6 cellular contexts compared by ENCODE assay signal in genomic region chr16:1941924-1942809, GRCh38. TPM values are rescaled to one million over a fixed set of nuclear protein-coding genes. Genes with fewer than 3 reads are reported as not detected.
DNase-seq lines count a peak whose midpoint lies in the region; ATAC-seq, FAIRE-seq and TF ChIP-seq lines count a peak whose summit lies in the region.

No MANE protein-coding gene starts in this region.

- no peaks in the 10 kb centered on the region for H3K4me1 ChIP-seq in MM.1S (ENCODE audit: low read length)
- peaks cover 16% of the 10 kb centered on the region for H3K4me1 ChIP-seq in colonic mucosa
- peaks cover 0 to 25% (median 18%) of the 10 kb centered on the region in 3 donors for H3K4me1 ChIP-seq in pancreas

- H3K79me2 ChIP-seq in MM.1S (ENCODE audit: low read length), result peaks cover 4% of the 10 kb centered on the region

- H3K27ac ChIP-seq in MM.1S (ENCODE audit: low read length) (no peak overlapping the region), colonic mucosa (peak overlapping the region; percentile 76), pancreas (peak overlapping the region; percentile 76 to 90 (median 86))

- DNase-seq in MM.1S, result no peak
- peak; percentile 50 for DNase-seq in colonic mucosa
- peak in 5 of 6 donors; percentile 66 to 84 (median 72) for DNase-seq in pancreas
- no peak for DNase-seq in DMS114 treated with DMSO at 0.1 percent for 48 hours (lab: John Stamatoyannopoulos, UW; ENCODE audit: unreplicated experiment)
- DNase-seq in stimulated activated CD4-positive, alpha-beta T cell treated with anti-CD3 and anti-CD28 coated beads, Interleukin-12 subunit alpha, Interleukin-12 subunit beta, amount 100 ng/mL, for 4 hours, result no peak

- peaks cover 3% of the 10 kb centered on the region; the same call in 1 of the 2 replicates for H3K36me3 ChIP-seq in MM.1S (replicated peaks; ENCODE audit: insufficient read depth, low read length)
- peaks cover 4% of the 10 kb centered on the region for H3K36me3 ChIP-seq in colonic mucosa
- peaks cover 0 to 22% (median 7%) of the 10 kb centered on the region in 3 donors for H3K36me3 ChIP-seq in pancreas

- no peaks in the 10 kb centered on the region for H3F3A ChIP-seq in MM.1S (ENCODE audit: insufficient read depth, low read length)

- intact Hi-C loops in colonic mucosa (cut with DNase I), result no loop called here
- intact Hi-C loops in pancreas (cut with DNase I), result no loop called here

- H3K9me3 ChIP-seq in MM.1S (replicated peaks; ENCODE audit: insufficient read depth, low read length) (no peaks in the 10 kb centered on the region), colonic mucosa (no peaks in the 10 kb centered on the region), pancreas (no peaks in the 10 kb centered on the region)

- no peaks in the 10 kb centered on the region for H4K20me1 ChIP-seq in MM.1S (ENCODE audit: insufficient read depth, low read length)

- TF ChIP-seq CTCF in MM.1S (IDR thresholded peaks at IDR 0.05; ENCODE audit: low read length) (no peak), colonic mucosa (IDR thresholded peaks at IDR 0.05) (no peak), pancreas (IDR thresholded peaks at IDR 0.05) (no peak)

- no peak for FAIRE-seq in pancreas (lab: Jason Lieb, UNC)

- ATAC-seq in pancreas (peak; percentile 8 to 33 (median 22)), GM21619 (IDR thresholded peaks at IDR 0.05; ENCODE audit: unreplicated experiment) (no peak)

- peak overlapping the region; percentile 75 for H3K4me2 ChIP-seq in MM.1S (ENCODE audit: low read depth, low read length)

- peak overlapping the region; percentile 82 for H2AFZ ChIP-seq in MM.1S (ENCODE audit: low read length)

- H3K4me3 ChIP-seq in MM.1S (ENCODE audit: low read length) (peak overlapping the region; percentile 99), colonic mucosa (peak overlapping the region; percentile 66), pancreas (peak overlapping the region; percentile 59 to 79 (median 70))

- H3K9me2 ChIP-seq in MM.1S (replicated peaks; ENCODE audit: insufficient read depth, low read length), result no peaks in the 10 kb centered on the region

- WGBS in pancreas, 2 donors, result 12% methylated on average over 17 of the region's 17 CpGs

- H3K27me3 ChIP-seq in MM.1S (replicated peaks; ENCODE audit: insufficient read depth, low read length) (no peaks in the 10 kb centered on the region), colonic mucosa (no peaks in the 10 kb centered on the region), pancreas (no peaks in the 10 kb centered on the region)

- H3K9ac ChIP-seq in MM.1S (ENCODE audit: low read length) (peak overlapping the region; percentile 84), colonic mucosa (ENCODE audit: low read depth in 2 of 2, low read length in 2 of 2) (peak overlapping the region; percentile 92 to 95)

RNA-seq across cellular contexts. Expression of gene MSRB1, which starts 0.8 kb away (rescaled TPM):
- total RNA-seq in colonic mucosa (10 to 100 TPM; 33.0 to 61.2 TPM), pancreas (10 to 100 TPM; 29.7 to 77.4 (median 57.0) TPM)
- 10 to 100 TPM; 47.0 to 94.4 TPM for polyA plus RNA-seq in pancreas

RNA-seq across cellular contexts. Expression of gene RPL3L, which starts 12.3 kb away (rescaled TPM):
- total RNA-seq in colonic mucosa (not detected), pancreas (10 to 100 TPM in 3 of 6 donors, under 1 TPM in 2, not detected in 1; 0.09 to 35.3 (median 11.0) TPM)
- polyA plus RNA-seq in pancreas, result 10 to 100 TPM in 1 of 2 donors, under 1 TPM in 1; 0.05 to 11.3 TPM

RNA-seq across cellular contexts. Expression of gene NDUFB10, which starts 17.2 kb away (rescaled TPM):
- total RNA-seq in colonic mucosa (100 to 1,000 TPM; 219 to 272 TPM), pancreas (10 to 100 TPM; 54.0 to 72.1 (median 58.7) TPM)
- polyA plus RNA-seq in pancreas, result 100 to 1,000 TPM in 1 of 2 donors, 10 to 100 TPM in 1; 84.2 to 108 TPM

RNA-seq across cellular contexts. Expression of gene RPS2, which starts 22.5 kb away (rescaled TPM):
- total RNA-seq in colonic mucosa (1,000 to 10,000 TPM; 1,996 to 2,736 TPM), pancreas (1,000 to 10,000 TPM; 1,316 to 3,013 (median 1,806) TPM)
- 1,000 to 10,000 TPM; 1,574 to 3,219 TPM for polyA plus RNA-seq in pancreas

RNA-seq across cellular contexts. Expression of gene HS3ST6, which starts 24.0 kb away (rescaled TPM):
- total RNA-seq in colonic mucosa, result under 1 TPM; 0.59 to 0.82 TPM
- total RNA-seq in pancreas, result not detected
- polyA plus RNA-seq in pancreas, result under 1 TPM in 1 of 2 donors, not detected in 1; 0.11 TPM

Comparison
In these comparisons a context has a peak if more than half of its experiments do, and no peak if none do; other contexts are left out.
1. DNase-seq: peak in colonic mucosa (single experiment) and pancreas (5 of 6); none in MM.1S (single experiment), DMS114 treated with DMSO at 0.1 percent for 48 hours (single experiment) and stimulated activated CD4-positive, alpha-beta T cell treated with anti-CD3 and anti-CD28 coated beads, Interleukin-12 subunit alpha, Interleukin-12 subunit beta, amount 100 ng/mL, for 4 hours (single experiment).
2. Peak in every context shown above with its lines, with median percentiles within 50 percentile points of each other: H3K4me3 ChIP-seq.